ENCODE assay signal across 24 cellular contexts in genomic region chr9:110059461-110059860, GRCh38.
A peak's percentile ranks its signal among the peaks of the same experiment; 100 is the strongest.
DNase-seq lines count a peak whose midpoint lies in the region; ATAC-seq and TF ChIP-seq lines count a peak whose summit lies in the region.
"Had no signal": no experiment of that assay in that cellular context is flagged by ENCODE, and none has a peak within 500 bp of the region (broad histone marks: within the 10 kb centered on the region; RNA-seq: fewer than 3 reads in every experiment).

No MANE protein-coding gene starts in this region.

- H3K4me1 Mint-ChIP-seq in HFFc6 (ENCODE audit: low read depth), result peaks cover 61% of the 10 kb centered on the region
- H3K4me1 Mint-ChIP-seq in stimulated activated memory B cell treated with anti-CD40 and anti-IgM and Interleukin-4, amounts not matched to agents 10 μg/mL and 1 μg/mL and 100 μg/mL, for 72 hours, result peaks cover 89% of the 10 kb centered on the region
- peaks cover 6% of the 10 kb centered on the region for H3K4me1 Mint-ChIP-seq in stimulated activated effector memory CD8-positive, alpha-beta T cell treated with anti-CD3 and anti-CD28 coated beads, Interleukin-12 subunit alpha, Interleukin-12 subunit beta, amount 100 ng/mL, for 72 hours

- peaks cover 99% of the 10 kb centered on the region for H3K79me2 ChIP-seq in SU-DHL-6 (ENCODE audit: insufficient read depth, low read length)

- no peaks in the 10 kb centered on the region; the same call in 1 of the 2 replicates for H3K27me3 Mint-ChIP-seq in HFFc6 (ENCODE audit: insufficient read depth)
- H3K27me3 Mint-ChIP-seq in stimulated activated memory B cell treated with anti-CD40 and anti-IgM and Interleukin-4, amounts not matched to agents 10 μg/mL and 1 μg/mL and 100 μg/mL, for 72 hours, result no peaks in the 10 kb centered on the region
- H3K27me3 Mint-ChIP-seq: activated CD4-positive, alpha-beta T cell treated with anti-CD3 and anti-CD28 coated beads, Interleukin-2, amount 10 ng/mL, durations not matched to agents 24 days and 14 days; effector memory CD8-positive, alpha-beta T cell had no signal

- no peak overlapping the region for H3K9ac ChIP-seq in SU-DHL-6 (ENCODE audit: low read length)

- H3K36me3 Mint-ChIP-seq in HFFc6 (ENCODE audit: low read depth), result peaks cover 43% of the 10 kb centered on the region
- H3K36me3 Mint-ChIP-seq in stimulated activated memory B cell treated with anti-CD40 and anti-IgM and Interleukin-4, amounts not matched to agents 10 μg/mL and 1 μg/mL and 100 μg/mL, for 72 hours, result peaks cover 87% of the 10 kb centered on the region
- peaks cover 7% of the 10 kb centered on the region for H3K36me3 Mint-ChIP-seq in stimulated activated effector memory CD8-positive, alpha-beta T cell treated with anti-CD3 and anti-CD28 coated beads, Interleukin-12 subunit alpha, Interleukin-12 subunit beta, amount 100 ng/mL, for 72 hours

- H3K9me3 ChIP-seq in SU-DHL-6 (ENCODE audit: insufficient read depth, low read length), result no peaks in the 10 kb centered on the region
- H3K9me3 ChIP-seq: breast epithelium, colonic mucosa, esophagus squamous epithelium, thoracic aorta had no signal

- peak; percentile 87 for ATAC-seq in left lobe of liver
- no peak for ATAC-seq in stimulated activated memory B cell treated with anti-CD40 and anti-IgM and Interleukin-4, amounts not matched to agents 10 μg/mL and 1 μg/mL and 100 μg/mL, for 72 hours
- ATAC-seq in stimulated activated effector memory CD8-positive, alpha-beta T cell treated with anti-CD3 and anti-CD28 coated beads, Interleukin-12 subunit alpha, Interleukin-12 subunit beta, amount 100 ng/mL, for 72 hours, result no peak
- ATAC-seq: effector memory CD8-positive, alpha-beta T cell had no signal

- peak overlapping the region; percentile 24 for H3K27ac Mint-ChIP-seq in HFFc6
- no peak overlapping the region for H3K27ac Mint-ChIP-seq in stimulated activated memory B cell treated with anti-CD40 and anti-IgM and Interleukin-4, amounts not matched to agents 10 μg/mL and 1 μg/mL and 100 μg/mL, for 72 hours
- no peak overlapping the region for H3K27ac Mint-ChIP-seq in stimulated activated effector memory CD8-positive, alpha-beta T cell treated with anti-CD3 and anti-CD28 coated beads, Interleukin-12 subunit alpha, Interleukin-12 subunit beta, amount 100 ng/mL, for 72 hours
- H3K27ac Mint-ChIP-seq: activated naive CD4-positive, alpha-beta T cell treated with anti-CD3 and anti-CD28 coated beads for 36 hours; effector memory CD8-positive, alpha-beta T cell; T-helper 1 cell treated with Interleukin-12 subunit alpha and Interleukin-12 subunit beta and Interleukin-4 antibody, amounts not matched to agents 30 μg/mL and 1 μg/mL, for 36 hours had no signal

- no peak overlapping the region for H3K4me3 ChIP-seq in SU-DHL-6 (ENCODE audit: insufficient read depth, low read length, poor library complexity, severe bottlenecking)
- H3K4me3 ChIP-seq: breast epithelium, colonic mucosa, esophagus squamous epithelium, smooth muscle cell, thoracic aorta had no signal

- H3K4me2 ChIP-seq in SU-DHL-6 (ENCODE audit: low read depth, low read length, poor library complexity, severe bottlenecking), result no peak overlapping the region
- H3K4me2 ChIP-seq: smooth muscle cell had no signal

- H3K9me3 Mint-ChIP-seq in HFFc6, result no peaks in the 10 kb centered on the region
- H3K9me3 Mint-ChIP-seq in stimulated activated memory B cell treated with anti-CD40 and anti-IgM and Interleukin-4, amounts not matched to agents 10 μg/mL and 1 μg/mL and 100 μg/mL, for 72 hours, result no peaks in the 10 kb centered on the region
- no peaks in the 10 kb centered on the region for H3K9me3 Mint-ChIP-seq in stimulated activated effector memory CD8-positive, alpha-beta T cell treated with anti-CD3 and anti-CD28 coated beads, Interleukin-12 subunit alpha, Interleukin-12 subunit beta, amount 100 ng/mL, for 72 hours
- H3K9me3 Mint-ChIP-seq: activated naive CD4-positive, alpha-beta T cell treated with anti-CD3 and anti-CD28 coated beads for 36 hours; effector memory CD8-positive, alpha-beta T cell had no signal

- H3F3A ChIP-seq in SU-DHL-6 (ENCODE audit: insufficient read depth), result peaks cover 25% of the 10 kb centered on the region

- peaks cover 23% of the 10 kb centered on the region; the same call in 1 of the 2 replicates for H3K36me3 ChIP-seq in SU-DHL-6 (ENCODE audit: low read length)
- H3K36me3 ChIP-seq: breast epithelium, colonic mucosa, esophagus squamous epithelium, thoracic aorta had no signal

- H4K20me1 ChIP-seq in SU-DHL-6 (ENCODE audit: low read depth, low read length), result peaks cover 26% of the 10 kb centered on the region

- no peak overlapping the region for H2AFZ ChIP-seq in SU-DHL-6 (ENCODE audit: low read depth, low read length, severe bottlenecking)

- no peak for DNase-seq in HFFc6
- peak; percentile 75 for DNase-seq in left lobe of liver (ENCODE audit: low spot score)
- no peak for DNase-seq in NCI-H1105 (lab: John Stamatoyannopoulos, UW)
- no peak for DNase-seq in stimulated activated effector memory CD8-positive, alpha-beta T cell treated with anti-CD3 and anti-CD28 coated beads, Interleukin-12 subunit alpha, Interleukin-12 subunit beta, amount 100 ng/mL, for 72 hours (ENCODE audit: low spot score in 2 of 2)
- DNase-seq in NCI-H69 (lab: John Stamatoyannopoulos, UW), result no peak
- DNase-seq: activated CD4-positive, alpha-beta T cell treated with anti-CD3 and anti-CD28 coated beads, Interleukin-2, amount 10 ng/mL, durations not matched to agents 24 days and 14 days; activated naive CD4-positive, alpha-beta T cell treated with anti-CD3 and anti-CD28 coated beads for 36 hours; activated T-cell treated with anti-CD3 and anti-CD28 coated beads, Interleukin-2, amount 50 U/mL, for 48 hours; amniotic stem cell; colonic mucosa; effector memory CD8-positive, alpha-beta T cell; esophagus squamous epithelium; kidney glomerular epithelial cell; MM.1S; NCI-H1436; NCI-H2107; NCI-H524 treated with DMSO at 0.1 percent for 48 hours; stimulated activated CD4-positive, alpha-beta T cell treated with anti-CD3 and anti-CD28 coated beads, Interleukin-2, amount 100 ng/mL, for 24 hours had no signal

- H3K27ac ChIP-seq in SU-DHL-6 (ENCODE audit: low read depth, low read length), result 0 out of 2 replicates have a peak overlapping the region, but pooled peaks have one; percentile 14
- H3K27ac ChIP-seq: breast epithelium, colonic mucosa, esophagus squamous epithelium, thoracic aorta had no signal

- no peaks in the 10 kb centered on the region for H3K9me2 ChIP-seq in SU-DHL-6 (replicated peaks; ENCODE audit: insufficient read depth, low read length)

- no peaks in the 10 kb centered on the region for H3K27me3 ChIP-seq in SU-DHL-6 (ENCODE audit: low read length)
- H3K27me3 ChIP-seq: breast epithelium, colonic mucosa, esophagus squamous epithelium had no signal

- TF ChIP-seq CTCF in HFFc6 (IDR thresholded peaks at IDR 0.05) (no peak), SU-DHL-6 (IDR thresholded peaks at IDR 0.05; ENCODE audit: insufficient read depth, low read length, poor library complexity, severe bottlenecking) (no peak)

- H3K4me3 Mint-ChIP-seq in HFFc6, result no peak overlapping the region
- peak overlapping the region; percentile 58 for H3K4me3 Mint-ChIP-seq in stimulated activated memory B cell treated with anti-CD40 and anti-IgM and Interleukin-4, amounts not matched to agents 10 μg/mL and 1 μg/mL and 100 μg/mL, for 72 hours
- no peak overlapping the region for H3K4me3 Mint-ChIP-seq in stimulated activated effector memory CD8-positive, alpha-beta T cell treated with anti-CD3 and anti-CD28 coated beads, Interleukin-12 subunit alpha, Interleukin-12 subunit beta, amount 100 ng/mL, for 72 hours
- H3K4me3 Mint-ChIP-seq: activated CD4-positive, alpha-beta T cell treated with anti-CD3 and anti-CD28 coated beads, Interleukin-2, amount 10 ng/mL, durations not matched to agents 24 days and 14 days; activated naive CD4-positive, alpha-beta T cell treated with anti-CD3 and anti-CD28 coated beads for 36 hours; effector memory CD8-positive, alpha-beta T cell; T-helper 1 cell treated with Interleukin-12 subunit alpha and Interleukin-12 subunit beta and Interleukin-4 antibody, amounts not matched to agents 30 μg/mL and 1 μg/mL, for 36 hours had no signal
